Comparison of ENCODE assay signal across 18 cellular contexts in genomic region chr18:22536558-22536957, GRCh38.
"Had no signal": no experiment of that assay in that cellular context is flagged by ENCODE, and none has a peak within 500 bp of the region (broad histone marks: within the 10 kb centered on the region; RNA-seq: fewer than 3 reads in every experiment).

No MANE protein-coding gene starts in this region.

- H3K27me3 Mint-ChIP-seq: central memory CD8-positive, alpha-beta T cell; effector memory CD8-positive, alpha-beta T cell had no signal

- H3K36me3 ChIP-seq: prostate gland, right lobe of liver, tibial artery, upper lobe of left lung, uterus had no signal

- H3K4me1 Mint-ChIP-seq: central memory CD8-positive, alpha-beta T cell; naive thymus-derived CD8-positive, alpha-beta T cell; stimulated activated effector memory CD8-positive, alpha-beta T cell treated with anti-CD3 and anti-CD28 coated beads, Interleukin-12 subunit alpha, Interleukin-12 subunit beta, amount 100 ng/mL, for 72 hours had no signal

- H3K27ac ChIP-seq: hepatocyte, parathyroid adenoma, prostate gland, right lobe of liver, tibial artery, upper lobe of left lung, uterus had no signal

- H3K27me3 ChIP-seq: hepatocyte, right lobe of liver, tibial artery, upper lobe of left lung, uterus had no signal

- H3K4me3 ChIP-seq: hepatocyte, mucosa of descending colon, prostate gland, right lobe of liver, tibial artery, upper lobe of left lung, uterus had no signal

- H3K4me2 ChIP-seq: hepatocyte had no signal

- H3K4me1 ChIP-seq: parathyroid adenoma, prostate gland, upper lobe of left lung, uterus had no signal

- DNase-seq: effector memory CD8-positive, alpha-beta T cell; erythroblast; foreskin melanocyte; left colon; mucosa of descending colon; naive thymus-derived CD8-positive, alpha-beta T cell; right lobe of liver; stimulated activated CD4-positive, alpha-beta T cell treated with anti-CD3 and anti-CD28 coated beads, Interleukin-4, amount 100 ng/mL, for 1 hour; stimulated activated CD8-positive, alpha-beta memory T cell treated with anti-CD3 and anti-CD28 coated beads, Interleukin-4, amount 100 ng/mL, for 48 hours; stimulated activated naive CD8-positive, alpha-beta T cell treated with anti-CD3 and anti-CD28 coated beads, Interleukin-15, Interleukin-2, amounts not matched to agents 100 U/mL and 50 U/mL, for 24 hours; tibial artery; upper lobe of left lung; uterus had no signal

- H3K4me3 Mint-ChIP-seq: central memory CD8-positive, alpha-beta T cell; effector memory CD8-positive, alpha-beta T cell; naive thymus-derived CD8-positive, alpha-beta T cell; stimulated activated effector memory CD8-positive, alpha-beta T cell treated with anti-CD3 and anti-CD28 coated beads, Interleukin-12 subunit alpha, Interleukin-12 subunit beta, amount 100 ng/mL, for 72 hours had no signal

- H3K36me3 Mint-ChIP-seq: stimulated activated effector memory CD8-positive, alpha-beta T cell treated with anti-CD3 and anti-CD28 coated beads, Interleukin-12 subunit alpha, Interleukin-12 subunit beta, amount 100 ng/mL, for 72 hours had no signal

- H2AFZ ChIP-seq: hepatocyte, parathyroid adenoma had no signal

- H3K9me3 ChIP-seq: mucosa of descending colon, prostate gland, right lobe of liver, tibial artery, upper lobe of left lung, uterus had no signal

- H3K27ac Mint-ChIP-seq: effector memory CD8-positive, alpha-beta T cell; naive thymus-derived CD8-positive, alpha-beta T cell; stimulated activated effector memory CD8-positive, alpha-beta T cell treated with anti-CD3 and anti-CD28 coated beads, Interleukin-12 subunit alpha, Interleukin-12 subunit beta, amount 100 ng/mL, for 72 hours had no signal

- H3K9ac ChIP-seq: parathyroid adenoma had no signal

- H3K9me3 Mint-ChIP-seq: central memory CD8-positive, alpha-beta T cell; effector memory CD8-positive, alpha-beta T cell; stimulated activated effector memory CD8-positive, alpha-beta T cell treated with anti-CD3 and anti-CD28 coated beads, Interleukin-12 subunit alpha, Interleukin-12 subunit beta, amount 100 ng/mL, for 72 hours had no signal

- ATAC-seq: effector memory CD8-positive, alpha-beta T cell; left colon; mucosa of descending colon; naive thymus-derived CD8-positive, alpha-beta T cell; right lobe of liver; stimulated activated effector memory CD8-positive, alpha-beta T cell treated with anti-CD3 and anti-CD28 coated beads, Interleukin-12 subunit alpha, Interleukin-12 subunit beta, amount 100 ng/mL, for 72 hours; stimulated activated naive CD8-positive, alpha-beta T cell treated with anti-CD3 and anti-CD28 coated beads, Interleukin-15, Interleukin-2, amounts not matched to agents 100 U/mL and 50 U/mL, for 24 hours had no signal

- H3K79me2 ChIP-seq: hepatocyte, parathyroid adenoma had no signal
